ENCODE assay signal across 8 cellular contexts in the genomic region with DNA sequence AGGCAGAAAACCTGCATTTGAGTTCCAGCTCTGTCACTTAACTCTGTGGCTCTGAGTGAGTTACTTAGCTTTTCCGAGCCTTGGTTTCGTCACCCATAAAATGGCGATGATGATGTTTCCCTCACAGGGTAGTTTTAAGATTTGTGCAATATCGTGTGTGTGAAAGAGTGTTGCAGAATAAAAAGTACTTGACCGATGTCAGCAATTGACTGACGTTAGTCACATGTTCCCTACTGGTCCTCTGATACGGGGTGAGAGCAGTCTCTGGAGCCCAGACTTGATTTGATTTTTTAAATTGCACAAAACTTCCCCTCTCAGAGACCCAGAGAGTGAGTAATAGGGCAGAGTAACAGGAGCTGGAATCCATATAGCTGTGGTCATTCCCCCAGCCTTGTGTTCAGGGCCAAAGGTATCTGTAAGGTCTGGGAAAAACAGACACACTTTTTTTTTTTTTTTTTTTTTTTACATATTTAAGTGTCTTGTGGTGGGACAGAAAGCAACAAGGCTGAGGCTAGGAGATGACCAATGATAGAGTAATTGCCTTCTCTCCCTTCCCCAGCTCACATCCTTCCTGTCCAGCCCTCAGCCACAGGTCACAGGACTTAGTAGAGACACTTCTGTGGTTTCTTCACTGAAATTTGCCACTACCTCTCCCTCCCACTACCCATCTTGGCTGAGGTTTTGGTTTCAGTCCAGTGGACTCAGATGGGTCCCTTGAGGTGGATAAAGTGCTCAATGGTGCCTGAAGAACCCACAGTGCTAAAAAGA. TPM values are rescaled to one million over a fixed set of nuclear protein-coding genes. Genes with fewer than 3 reads are reported as not detected.
DNase-seq lines count a peak whose midpoint lies in the region; ATAC-seq and TF ChIP-seq lines count a peak whose summit lies in the region.

No MANE protein-coding gene starts in this region.

- H3K27me3 Mint-ChIP-seq in Calu3 (ENCODE audit: unreplicated experiment), result peaks cover 32% of the 10 kb centered on the region

- 60% methylated on average over 7 of the region's 7 CpGs for WGBS in esophagus muscularis mucosa

- H3K9me3 ChIP-seq in OCI-LY1 (ENCODE audit: low read length), result no peaks in the 10 kb centered on the region
- H3K9me3 ChIP-seq in esophagus muscularis mucosa, result no peaks in the 10 kb centered on the region
- H3K9me3 ChIP-seq in parathyroid adenoma (ENCODE audit: control insufficient read depth, low read length), result no peaks in the 10 kb centered on the region

- H3K9me2 ChIP-seq in OCI-LY1 (ENCODE audit: low read depth, low read length), result no peaks in the 10 kb centered on the region

- 0 out of 2 replicates have a peak overlapping the region, but pooled peaks have one; percentile 9 for H3K4me2 ChIP-seq in OCI-LY1 (ENCODE audit: low read length)
- H3K4me2 ChIP-seq in parathyroid adenoma (ENCODE audit: low read length), result no peak overlapping the region

- peak; percentile 75 for ATAC-seq in GM18520 (IDR thresholded peaks at IDR 0.05; ENCODE audit: unreplicated experiment)
- ATAC-seq in HG02759 (IDR thresholded peaks at IDR 0.05; ENCODE audit: unreplicated experiment), result peak; percentile 92

- intact Hi-C loops in esophagus muscularis mucosa (cut with DNase I), result no loop called here
- intact Hi-C loops in Calu3 (cut with micrococcal nuclease; ENCODE audit: unreplicated experiment), result no loop called here

- TF ChIP-seq EP300 in esophagus muscularis mucosa (IDR thresholded peaks at IDR 0.05), result no peak

- no peaks in the 10 kb centered on the region for H3K9me3 Mint-ChIP-seq in Calu3 (ENCODE audit: low read depth, unreplicated experiment)

- no peaks in the 10 kb centered on the region for H3K79me2 ChIP-seq in OCI-LY1 (ENCODE audit: insufficient read depth, low read length)
- no peaks in the 10 kb centered on the region for H3K79me2 ChIP-seq in parathyroid adenoma

- H3K27me3 ChIP-seq in OCI-LY1 (ENCODE audit: insufficient read depth, low read length) (no peaks in the 10 kb centered on the region), esophagus muscularis mucosa (no peaks in the 10 kb centered on the region), parathyroid adenoma (ENCODE audit: control insufficient read depth, insufficient read depth, low read length) (no peaks in the 10 kb centered on the region)

- no peak overlapping the region for H3K4me3 Mint-ChIP-seq in Calu3 (ENCODE audit: low read depth, unreplicated experiment)

- H3F3A ChIP-seq in OCI-LY1 (ENCODE audit: insufficient read depth, low read length), result no peaks in the 10 kb centered on the region

- H3K27ac Mint-ChIP-seq in Calu3 (ENCODE audit: unreplicated experiment), result no peak overlapping the region

- no peak for TF ChIP-seq POLR2A in esophagus muscularis mucosa (IDR thresholded peaks at IDR 0.05; ENCODE audit: low read depth)

- H3K4me3 ChIP-seq in OCI-LY1 (ENCODE audit: low read depth, low read length, poor library complexity, severe bottlenecking) (no peak overlapping the region), esophagus muscularis mucosa (peak overlapping the region; percentile 17 to 43 (median 26)), parathyroid adenoma (ENCODE audit: low read depth, low read length) (no peak overlapping the region)

- H3K4me1 ChIP-seq in OCI-LY1 (ENCODE audit: insufficient read depth, low read length, severe bottlenecking), result peaks cover 20% of the 10 kb centered on the region
- H3K4me1 ChIP-seq in esophagus muscularis mucosa, result no peaks in the 10 kb centered on the region
- H3K4me1 ChIP-seq in parathyroid adenoma, result peaks cover 4% of the 10 kb centered on the region

- no TSS peak for BruUV-seq in Calu3 (replicated peaks; lab: Mats Ljungman, UMichigan)

- CTCF ChIA-PET in Calu3 (lab: Charles Lee), result interaction anchor here (0.7 to 1.0 kb wide), 2 partner anchors 15 to 157 kb away, joined by 5 to 6 read pairs; partner anchors contain the start of gene NDUFS2

- H2AFZ ChIP-seq in OCI-LY1 (ENCODE audit: low read length) (no peak overlapping the region), parathyroid adenoma (no peak overlapping the region)

- no peak overlapping the region for H3K9ac ChIP-seq in OCI-LY1 (ENCODE audit: low read length)
- no peak overlapping the region for H3K9ac ChIP-seq in parathyroid adenoma

- peaks cover 30% of the 10 kb centered on the region for H3K36me3 ChIP-seq in OCI-LY1 (ENCODE audit: insufficient read depth, low read length)
- H3K36me3 ChIP-seq in esophagus muscularis mucosa, result peaks cover 28 to 33% (median 31%) of the 10 kb centered on the region in 4 donors
- H3K36me3 ChIP-seq in parathyroid adenoma (ENCODE audit: control insufficient read depth, insufficient read depth, low read length), result no peaks in the 10 kb centered on the region

- no peaks in the 10 kb centered on the region for H4K20me1 ChIP-seq in OCI-LY1 (ENCODE audit: insufficient read depth, low read length)

- H3K36me3 Mint-ChIP-seq in Calu3 (ENCODE audit: insufficient read depth, unreplicated experiment), result peaks cover 32% of the 10 kb centered on the region

- peaks cover 9% of the 10 kb centered on the region for H3K4me1 Mint-ChIP-seq in Calu3 (ENCODE audit: low read depth, unreplicated experiment)

- TF ChIP-seq CTCF in OCI-LY1 (IDR thresholded peaks at IDR 0.05; ENCODE audit: low read length) (no peak), esophagus muscularis mucosa (IDR thresholded peaks at IDR 0.05) (no peak), parathyroid adenoma (IDR thresholded peaks at IDR 0.05) (no peak), Calu3 (IDR thresholded peaks at IDR 0.05; ENCODE audit: unreplicated experiment) (no peak)

- H3K27ac ChIP-seq in OCI-LY1 (ENCODE audit: low read depth, low read length, poor library complexity, severe bottlenecking) (no peak overlapping the region), esophagus muscularis mucosa (replicated peaks in 1 of 4) (peak overlapping the region; percentile 38 to 70 (median 58)), parathyroid adenoma (peak overlapping the region; percentile 33)

- DNase-seq in esophagus muscularis mucosa (ENCODE audit: extremely low spot score) (no peak), Calu3 (no peak), NCI-H1436 treated with DMSO at 0.1 percent for 48 hours (lab: John Stamatoyannopoulos, UW) (no peak), NCI-H1417 treated with DMSO at 0.1 percent for 48 hours (lab: John Stamatoyannopoulos, UW) (no peak)

RNA-seq across cellular contexts. Expression of gene FCER1G, which starts 2.0 kb away (rescaled TPM):
- total RNA-seq in esophagus muscularis mucosa (100 to 1,000 TPM in 1 of 4 donors, 10 to 100 TPM in 3; 32.8 to 145 (median 47.4) TPM), Calu3 (2022) (not detected in 2 replicates)

RNA-seq across cellular contexts. Expression of gene APOA2, which starts 6.3 kb away (rescaled TPM):
- not detected for total RNA-seq in esophagus muscularis mucosa
- not detected in 2 replicates for total RNA-seq in Calu3 (2022)

RNA-seq across cellular contexts. Expression of gene TOMM40L, which starts 8.7 kb away (rescaled TPM):
- total RNA-seq in esophagus muscularis mucosa (10 to 100 TPM in 3 of 4 donors, 1 to 10 TPM in 1; 9.1 to 24.1 (median 16.3) TPM), Calu3 (2022) (14.1 and 15.0 TPM in 2 replicates)

RNA-seq across cellular contexts. Expression of gene NDUFS2, which starts 15.0 kb away (rescaled TPM):
- 100 to 1,000 TPM in 3 of 4 donors, 10 to 100 TPM in 1; 68.5 to 131 (median 122) TPM for total RNA-seq in esophagus muscularis mucosa
- 91.3 and 98.3 TPM in 2 replicates for total RNA-seq in Calu3 (2022)

RNA-seq across cellular contexts. Expression of gene ADAMTS4, which starts 18.3 kb away (rescaled TPM):
- total RNA-seq in esophagus muscularis mucosa, result 100 to 1,000 TPM in 1 of 4 donors, 10 to 100 TPM in 1, 1 to 10 TPM in 2; 2.5 to 126 (median 12.0) TPM
- not detected in 2 replicates for total RNA-seq in Calu3 (2022)

Comparison
In these comparisons a context has a peak if more than half of its experiments do, and no peak if none do; other contexts are left out.
1. H3K4me3 ChIP-seq: peak in esophagus muscularis mucosa (4 of 4); none in OCI-LY1 (single experiment) and parathyroid adenoma (single experiment).
2. RNA of gene FCER1G, which starts 2.0 kb away (total RNA-seq): 32.8 to 145 TPM in esophagus muscularis mucosa; not detected in Calu3; every median in the first group is over 10 times any median in the second.